ENCODE assay signal across 19 cellular contexts in the genomic region with DNA sequence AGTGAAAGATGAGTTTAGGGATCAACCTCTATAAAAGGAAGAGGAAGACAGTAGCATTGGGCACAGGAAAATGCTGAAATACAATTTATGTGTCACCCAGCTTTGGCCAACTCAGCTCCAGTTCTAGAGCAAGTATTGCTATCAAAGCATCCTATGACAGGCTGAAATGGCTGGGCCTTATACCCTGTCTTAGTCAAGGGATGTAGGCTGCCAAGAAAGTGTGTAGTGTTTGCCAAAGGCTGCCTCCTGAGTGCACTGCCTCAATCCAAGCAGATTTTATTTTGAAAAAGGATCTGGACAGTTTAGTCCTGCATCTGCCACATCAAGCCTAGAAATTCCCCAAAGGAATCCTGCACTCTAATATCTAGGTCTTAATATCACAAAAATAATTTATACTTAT.
"Had no signal": no experiment of that assay in that cellular context is flagged by ENCODE, and none has a peak within 500 bp of the region (broad histone marks: within the 10 kb centered on the region; RNA-seq: fewer than 3 reads in every experiment).

No MANE protein-coding gene starts in this region.

- H3K36me3 ChIP-seq: brain microvascular endothelial cell, heart right ventricle, pancreas, thoracic aorta had no signal

- H3K9me3 ChIP-seq: heart right ventricle, pancreas, thoracic aorta had no signal

- FAIRE-seq: frontal cortex, kidney, pancreas had no signal

- ATAC-seq: activated CD8-positive, alpha-beta memory T cell treated with anti-CD3 and anti-CD28 coated beads, Interleukin-2, amount 10 ng/mL, durations not matched to agents 7 days and 5 days; activated naive CD4-positive, alpha-beta T cell treated with anti-CD3 and anti-CD28 coated beads, Interleukin-2, amount 50 U/mL, for 72 hours; pancreas; stimulated activated naive CD8-positive, alpha-beta T cell treated with anti-CD3 and anti-CD28 coated beads, Interleukin-15, amount 100 ng/mL, for 72 hours had no signal

- DNase-seq: activated CD4-positive, alpha-beta T cell treated with anti-CD3 and anti-CD28 coated beads, Interleukin-2, amount 50 U/mL, for 48 hours; activated CD4-positive, CD25-positive, alpha-beta regulatory T cell treated with anti-CD3 and anti-CD28 coated beads, Interleukin-2, amount 50 U/mL, for 72 hours; activated CD8-positive, alpha-beta memory T cell treated with anti-CD3 and anti-CD28 coated beads, Interleukin-2, amount 10 ng/mL, durations not matched to agents 7 days and 5 days; activated effector memory CD4-positive, alpha-beta T cell treated with Interleukin-2 at 50 U/mL for 16 hours; activated T-cell treated with anti-CD3 and anti-CD28 coated beads, Interleukin-2, amount 50 U/mL, for 24 hours; amniotic stem cell; brain microvascular endothelial cell; cerebellar nuclear complex; endodermal cell; erythroblast; heart right ventricle; kidney; pancreas; stimulated activated CD4-positive, alpha-beta T cell treated with anti-CD3 and anti-CD28 coated beads, Interleukin-4, amount 100 ng/mL, for 4 hours; stimulated activated naive CD8-positive, alpha-beta T cell treated with anti-CD3 and anti-CD28 coated beads, Interleukin-15, amount 100 ng/mL, for 72 hours had no signal

- H3K27me3 ChIP-seq: brain microvascular endothelial cell, heart right ventricle, pancreas had no signal

- H3K27ac ChIP-seq: brain microvascular endothelial cell, heart right ventricle, pancreas, skin epidermis, thoracic aorta had no signal

- H3K4me3 ChIP-seq: heart right ventricle, pancreas, skin epidermis, thoracic aorta had no signal
